7 cellular contexts compared by ENCODE assay signal in the genomic region with DNA sequence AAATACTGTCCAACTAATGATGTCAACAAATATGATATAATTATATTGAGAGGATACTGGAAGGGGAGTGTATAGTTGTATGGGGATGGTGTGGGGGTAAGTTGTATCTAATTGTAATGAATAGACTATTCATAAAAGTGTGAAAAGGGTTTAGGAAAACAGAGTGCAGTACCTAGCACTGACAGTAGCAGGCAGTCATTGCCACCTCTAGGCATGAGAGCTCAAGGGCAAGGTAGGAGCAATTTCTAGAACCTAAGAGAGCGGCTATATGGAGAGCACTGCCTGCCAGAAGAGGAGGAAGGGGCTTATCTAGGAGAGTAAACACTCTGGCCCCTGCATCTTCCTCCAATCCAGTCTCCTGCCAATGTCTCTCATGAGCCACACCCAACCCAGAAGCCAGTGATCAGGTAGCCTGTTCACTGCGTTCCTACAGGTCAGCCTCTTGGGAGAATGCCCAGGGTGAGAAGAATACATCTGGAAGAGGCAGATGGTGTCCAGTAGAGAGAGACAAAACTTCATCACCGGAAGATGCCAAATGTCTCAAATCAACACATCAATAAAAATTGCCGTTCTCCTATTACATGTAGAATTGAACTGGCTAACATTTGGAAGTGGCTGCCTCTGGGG.
DNase-seq lines count a peak whose midpoint lies in the region; ATAC-seq, FAIRE-seq and TF ChIP-seq lines count a peak whose summit lies in the region.

No MANE protein-coding gene starts in this region.

- TF ChIP-seq POLR2A in GM12891 (IDR thresholded peaks at IDR 0.05; ENCODE audit: low read depth, low read length): no peak

- no peak for DNase-seq in GM12891 (ENCODE audit: insufficient read length, low spot score)
- peak; percentile 17 for DNase-seq in HuH-7 (ENCODE audit: low spot score)
- DNase-seq in WERI-Rb-1: no peak
- DNase-seq in left lobe of liver (ENCODE audit: low spot score): no peak
- no peak for DNase-seq in stimulated activated CD4-positive, alpha-beta T cell treated with anti-CD3 and anti-CD28 coated beads, Interleukin-1b, Interleukin-23, amount 100 ng/mL, for 48 hours
- no peak for DNase-seq in effector CD4-positive, alpha-beta T cell

- H3K4me3 ChIP-seq in WERI-Rb-1 (ENCODE audit: low read depth, low read length): no peak overlapping the region

- TF ChIP-seq CTCF in WERI-Rb-1 (IDR thresholded peaks at IDR 0.05; ENCODE audit: low read depth, low read length): peak; percentile 87

- no peaks in the 10 kb centered on the region for H3K27me3 ChIP-seq in WERI-Rb-1 (ENCODE audit: insufficient read depth, low read depth, severe bottlenecking)

- H3K36me3 ChIP-seq in WERI-Rb-1: no peaks in the 10 kb centered on the region

- H3K27ac ChIP-seq in WERI-Rb-1: no peak overlapping the region

- ATAC-seq in left lobe of liver: peak; percentile 79
- no peak for ATAC-seq in GM19397 (IDR thresholded peaks at IDR 0.05; ENCODE audit: unreplicated experiment)

- no peaks in the 10 kb centered on the region for H3K9me3 ChIP-seq in WERI-Rb-1 (ENCODE audit: severe bottlenecking)

- peak; percentile 66 for FAIRE-seq in GM12891 (lab: Jason Lieb, UNC)

TF ChIP-seq in GM12891, 5 proteins besides CTCF, POLR2A, EP300 and RAD21:
- TF ChIP-seq POLR2AphosphoS5 (IDR thresholded peaks at IDR 0.05; ENCODE audit: low read depth, low read length) (no peak), TAF1 (IDR thresholded peaks at IDR 0.05; ENCODE audit: low read depth, low read length) (no peak), PAX5 (IDR thresholded peaks at IDR 0.05; ENCODE audit: insufficient read depth, low read length, severe bottlenecking) (no peak), POU2F2 (IDR thresholded peaks at IDR 0.05; ENCODE audit: low read depth, low read length) (no peak), SPI1 (IDR thresholded peaks at IDR 0.05; ENCODE audit: low read depth, low read length) (no peak)
TF ChIP-seq in GM12891: peak in this region for 0.
